Comparison of ENCODE assay signal across 15 cellular contexts in genomic region chr20:62960446-62961309, GRCh38. TPM values are rescaled to one million over a fixed set of nuclear protein-coding genes. Genes with fewer than 3 reads are reported as not detected.
"Had no signal": no experiment of that assay in that cellular context is flagged by ENCODE, and none has a peak within 500 bp of the region (broad histone marks: within the 10 kb centered on the region; RNA-seq: fewer than 3 reads in every experiment).

No MANE protein-coding gene starts in this region.

RNA-seq across cellular contexts. Expression of gene SLC17A9, which starts 8.2 kb away (rescaled TPM):
- polyA plus RNA-seq: keratinocyte had no signal

RNA-seq across cellular contexts. Expression of gene BHLHE23, which starts 46.1 kb away (rescaled TPM):
- total RNA-seq: activated CD8-positive, alpha-beta T cell treated with anti-CD3 and anti-CD28 coated beads, Interleukin-2, amount 10 ng/mL, durations not matched to agents 7 days and 5 days; activated T-helper 1 cell treated with anti-CD3 and anti-CD28 coated beads, Interleukin-12 subunit alpha, Interleukin-12 subunit beta, Interleukin-2, Interleukin-4 antibody, amounts not matched to agents 30 ng/mL and 10 ng/mL and 1 ng/mL, durations not matched to agents 14 hours and 24 hours and 36 hours; body of pancreas; cardiac muscle cell; chondrocyte; fibroblast of lung; left lobe of liver; lower lobe of right lung; mucosa of descending colon; pulmonary artery endothelial cell; right lobe of liver; suprapubic skin; transverse colon had no signal
- polyA plus RNA-seq: cardiac muscle cell, fibroblast of lung, keratinocyte, stomach had no signal
